In the genomic region with DNA sequence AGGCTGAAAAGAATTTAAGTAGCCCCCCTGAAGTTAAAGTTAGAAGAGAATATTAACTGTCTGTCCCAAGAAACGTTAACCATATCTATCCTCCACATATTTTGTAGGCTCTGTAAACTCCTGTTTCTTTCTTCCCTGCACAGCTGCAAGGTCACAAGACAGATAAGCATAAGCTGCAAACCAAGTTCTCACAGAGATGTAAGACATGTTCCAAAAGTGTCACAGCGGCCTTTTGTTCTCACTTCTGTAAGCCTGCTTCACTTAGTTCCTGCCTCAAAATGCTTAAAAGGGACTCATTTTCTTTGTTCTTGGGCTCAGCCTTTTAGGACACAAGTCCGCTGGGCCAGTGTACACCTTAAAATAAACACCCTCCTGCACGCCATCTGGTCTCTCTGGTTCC, we compare ENCODE assay signal across 10 cellular contexts. TPM values are rescaled to one million over a fixed set of nuclear protein-coding genes. Genes with fewer than 3 reads are reported as not detected.
DNase-seq lines count a peak whose midpoint lies in the region; ATAC-seq and TF ChIP-seq lines count a peak whose summit lies in the region.
"Had no signal": no experiment of that assay in that cellular context is flagged by ENCODE, and none has a peak within 500 bp of the region (broad histone marks: within the 10 kb centered on the region; RNA-seq: fewer than 3 reads in every experiment).

No MANE protein-coding gene starts in this region.

- DNase-seq in CD1c-positive myeloid dendritic cell (ENCODE audit: extremely low spot score): peak; percentile 63
- DNase-seq in activated B cell treated with CpG ODN at 0.5 μM for 24 hours: no peak
- DNase-seq in psoas muscle: no peak
- DNase-seq: NCI-H1048, NCI-H69 had no signal

- H3K36me3 Mint-ChIP-seq in activated B cell treated with CpG ODN at 0.5 μM for 24 hours (ENCODE audit: low read depth): no peaks in the 10 kb centered on the region

- peaks cover 36% of the 10 kb centered on the region for H3K4me1 Mint-ChIP-seq in activated B cell treated with CpG ODN at 0.5 μM for 24 hours

- peaks cover 20% of the 10 kb centered on the region for H3K4me1 ChIP-seq in iPS-18a (ENCODE audit: control insufficient read depth, low read depth, low read length)
- H3K4me1 ChIP-seq in psoas muscle: no peaks in the 10 kb centered on the region

- H3K9me3 Mint-ChIP-seq in activated B cell treated with CpG ODN at 0.5 μM for 24 hours: no peaks in the 10 kb centered on the region

- POLR2A ChIA-PET in activated B cell treated with CpG ODN at 0.5 μM for 24 hours (lab: Charles Lee): interaction anchor here (0.6 to 1.3 kb wide), 2 partner anchors 18 to 19 kb away, joined by 3 to 7 read pairs; a partner anchor contains a TSS

- 18 to 32% (median 25%) methylated on average over 4 of the region's 4 CpGs for WGBS in psoas muscle, 3 donors

- H3K27me3 ChIP-seq in iPS-18a (ENCODE audit: control insufficient read depth, insufficient read depth, low read length): no peaks in the 10 kb centered on the region
- peaks cover 0 to 10% (median 2%) of the 10 kb centered on the region in 3 donors for H3K27me3 ChIP-seq in psoas muscle (ENCODE audit: insufficient read depth in 3 of 3, low read length in 2 of 3)

- peak overlapping the region; percentile 36 for H3K9ac ChIP-seq in iPS-18a (ENCODE audit: low read length)

- no peaks in the 10 kb centered on the region for H3K36me3 ChIP-seq in iPS-18a (ENCODE audit: control insufficient read depth, low read depth, low read length)
- no peaks in the 10 kb centered on the region for H3K36me3 ChIP-seq in psoas muscle (ENCODE audit: insufficient read depth in 1 of 2, low read depth in 1 of 2)

- H3K9me3 ChIP-seq in iPS-18a (ENCODE audit: control insufficient read depth, low read depth, low read length) (no peaks in the 10 kb centered on the region), psoas muscle (no peaks in the 10 kb centered on the region)

- peak overlapping the region; percentile 15 for H3K27ac Mint-ChIP-seq in activated B cell treated with CpG ODN at 0.5 μM for 24 hours

- no peak overlapping the region for H3K4me3 Mint-ChIP-seq in activated B cell treated with CpG ODN at 0.5 μM for 24 hours

- ATAC-seq in activated B cell treated with CpG ODN at 0.5 μM for 24 hours (ENCODE audit: low read depth) (no peak), psoas muscle (no peak), GM18907 (IDR thresholded peaks at IDR 0.05; ENCODE audit: unreplicated experiment) (no peak), GM19328 (IDR thresholded peaks at IDR 0.05; ENCODE audit: unreplicated experiment) (no peak), HG03097 (IDR thresholded peaks at IDR 0.05; ENCODE audit: low FRiP score, unreplicated experiment) (no peak), HG03159 (IDR thresholded peaks at IDR 0.05; ENCODE audit: unreplicated experiment) (no peak)

- H3K27me3 Mint-ChIP-seq in activated B cell treated with CpG ODN at 0.5 μM for 24 hours: no peaks in the 10 kb centered on the region

- CTCF ChIA-PET in activated B cell treated with CpG ODN at 0.5 μM for 24 hours (lab: Charles Lee): interaction anchor here (0.5 kb wide), 1 partner anchor 504 kb away, joined by 3 read pairs; no protein-coding TSS in a partner anchor

- H3K27ac ChIP-seq in iPS-18a (ENCODE audit: low read length) (no peak overlapping the region), psoas muscle (peak overlapping the region; percentile 50)

- intact Hi-C loops in activated B cell treated with CpG ODN at 0.5 μM for 24 hours (cut with micrococcal nuclease) (loop anchor here (2.0 kb wide), 1 partner anchor 17 kb away; no protein-coding TSS in a partner anchor), psoas muscle (cut with DNase I) (no loop called here)

- peak overlapping the region; percentile 30 for H3K4me3 ChIP-seq in iPS-18a (ENCODE audit: low read length)
- peak overlapping the region; percentile 55 for H3K4me3 ChIP-seq in psoas muscle

- TF ChIP-seq CTCF in activated B cell treated with CpG ODN at 0.5 μM for 24 hours (IDR thresholded peaks at IDR 0.05) (no peak), psoas muscle (IDR thresholded peaks at IDR 0.05) (no peak)

RNA-seq across cellular contexts. Expression of a gene that starts 3.2 kb away (rescaled TPM):
- total RNA-seq in activated B cell treated with CpG ODN at 0.5 μM for 24 hours (not detected in 2 replicates), psoas muscle (100 to 1,000 TPM in 2 of 4 donors, 10 to 100 TPM in 2; 94.4 to 192 (median 139) TPM)
- polyA plus RNA-seq in psoas muscle: 100 to 1,000 TPM in 2 of 3 donors, 10 to 100 TPM in 1; 80.2 to 117 (median 111) TPM

RNA-seq across cellular contexts. Expression of a gene that starts 18.4 kb away (rescaled TPM):
- total RNA-seq in activated B cell treated with CpG ODN at 0.5 μM for 24 hours (9.0 and 10.0 TPM in 2 replicates), psoas muscle (1 to 10 TPM; 1.5 to 4.3 (median 2.4) TPM)
- 1 to 10 TPM; 1.1 to 3.1 (median 1.2) TPM for polyA plus RNA-seq in psoas muscle

RNA-seq across cellular contexts. Expression of a gene that starts 31.2 kb away (rescaled TPM):
- total RNA-seq in activated B cell treated with CpG ODN at 0.5 μM for 24 hours: not detected in 2 replicates
- total RNA-seq in psoas muscle: not detected
- not detected for polyA plus RNA-seq in psoas muscle

RNA-seq across cellular contexts. Expression of a gene that starts 53.8 kb away (rescaled TPM):
- total RNA-seq in activated B cell treated with CpG ODN at 0.5 μM for 24 hours (not detected in 2 replicates), psoas muscle (not detected)
- polyA plus RNA-seq in psoas muscle: under 1 TPM in 1 of 3 donors, not detected in 2; 0.03 TPM

Comparison
In these comparisons a context has a peak if more than half of its experiments do, and no peak if none do; other contexts are left out.
1. RNA of a gene that starts 3.2 kb away (total RNA-seq): 94.4 to 192 TPM in psoas muscle; not detected in activated B cell treated with CpG ODN at 0.5 μM for 24 hours; every median in the first group is over 10 times any median in the second.